ENCODE assay signal across 8 cellular contexts in genomic region chr11:130313383-130314183, GRCh38. TPM values are rescaled to one million over a fixed set of nuclear protein-coding genes. Genes with fewer than 3 reads are reported as not detected.
DNase-seq lines count a peak whose midpoint lies in the region; ATAC-seq and TF ChIP-seq lines count a peak whose summit lies in the region.

No MANE protein-coding gene starts in this region.

- H3K27ac ChIP-seq in DND-41 (ENCODE audit: low read length) (peak overlapping the region; percentile 75), Karpas-422 (ENCODE audit: low read length) (peak overlapping the region; percentile 58), brain microvascular endothelial cell (peak overlapping the region; percentile 80)

- H3K36me3 ChIP-seq in DND-41 (ENCODE audit: insufficient read depth, low read length) (peaks cover 22% of the 10 kb centered on the region), Karpas-422 (ENCODE audit: insufficient read depth, low read length) (no peaks in the 10 kb centered on the region; the same call in 1 of the 2 replicates), brain microvascular endothelial cell (replicated peaks) (no peaks in the 10 kb centered on the region)

- H3K79me2 ChIP-seq in DND-41 (ENCODE audit: insufficient read depth, low read length) (peaks cover 64% of the 10 kb centered on the region), Karpas-422 (ENCODE audit: low read length) (peaks cover 54% of the 10 kb centered on the region)

- H3K4me3 Mint-ChIP-seq in type B pancreatic cell: peak overlapping the region; percentile 97

- in situ Hi-C loops in brain microvascular endothelial cell (cut with HindIII; ENCODE audit: low pct_ligation_motif_present, low sequenced_read_pairs): no loop called here

- WGBS in lower leg skin, 2 donors: 1 to 2% methylated on average over 21 of the region's 21 CpGs

- no peaks in the 10 kb centered on the region for H3K27me3 ChIP-seq in DND-41 (ENCODE audit: insufficient read depth, low read length, poor library complexity)
- H3K27me3 ChIP-seq in Karpas-422 (ENCODE audit: low read length): no peaks in the 10 kb centered on the region
- no peaks in the 10 kb centered on the region for H3K27me3 ChIP-seq in brain microvascular endothelial cell (replicated peaks)

- H3K36me3 Mint-ChIP-seq in type B pancreatic cell: peaks cover 6% of the 10 kb centered on the region

- H3K4me1 Mint-ChIP-seq in type B pancreatic cell (ENCODE audit: unreplicated experiment): peaks cover 25% of the 10 kb centered on the region

- H3K4me1 ChIP-seq in DND-41 (ENCODE audit: insufficient read depth, low read length): peaks cover 44% of the 10 kb centered on the region
- peaks cover 45% of the 10 kb centered on the region for H3K4me1 ChIP-seq in Karpas-422 (ENCODE audit: low read length)

- TF ChIP-seq POLR2A in lower leg skin (IDR thresholded peaks at IDR 0.05): no peak

- H2AFZ ChIP-seq in DND-41 (ENCODE audit: low read depth, low read length) (peak overlapping the region; percentile 78), Karpas-422 (ENCODE audit: low read length) (no peak overlapping the region)

- DNase-seq in DND-41: no peak
- peak; percentile 54 for DNase-seq in Karpas-422
- no peak for DNase-seq in brain microvascular endothelial cell
- no peak for DNase-seq in lower leg skin (ENCODE audit: low spot score in 2 of 2)
- no peak for DNase-seq in type B pancreatic cell (ENCODE audit: extremely low spot score, unreplicated experiment)
- DNase-seq in stimulated activated CD4-positive, alpha-beta T cell treated with anti-CD3 and anti-CD28 coated beads, Interleukin-4, amount 100 ng/mL, for 4 hours: no peak
- no peak for DNase-seq in activated gamma-delta T cell treated with Interleukin-2 at 50 U/mL for 16 hours

- no peaks in the 10 kb centered on the region for H3K27me3 Mint-ChIP-seq in type B pancreatic cell

- H3K9ac ChIP-seq in DND-41 (ENCODE audit: low read depth, low read length) (peak overlapping the region; percentile 79), Karpas-422 (ENCODE audit: low read length) (peak overlapping the region; percentile 73)

- ATAC-seq in DND-41 (ENCODE audit: insufficient read depth, low read depth) (no peak), HG02642 (IDR thresholded peaks at IDR 0.05; ENCODE audit: poor library complexity, unreplicated experiment) (no peak)

- peak overlapping the region; percentile 87 for H3K27ac Mint-ChIP-seq in type B pancreatic cell

- no peaks in the 10 kb centered on the region for H3K9me3 Mint-ChIP-seq in type B pancreatic cell

- no peaks in the 10 kb centered on the region for H3K9me2 ChIP-seq in Karpas-422 (replicated peaks; ENCODE audit: insufficient read depth, low read length)

- peaks cover 2% of the 10 kb centered on the region for H3K9me3 ChIP-seq in DND-41 (ENCODE audit: insufficient read depth, low read length, severe bottlenecking)
- H3K9me3 ChIP-seq in Karpas-422 (ENCODE audit: low read length): no peaks in the 10 kb centered on the region

- H3K4me2 ChIP-seq in DND-41 (ENCODE audit: insufficient read depth, low read length) (peak overlapping the region; percentile 65), Karpas-422 (ENCODE audit: low read depth, low read length, poor library complexity, severe bottlenecking) (peak overlapping the region; percentile 82)

- TF ChIP-seq CTCF in DND-41 (IDR thresholded peaks at IDR 0.05; ENCODE audit: borderline replicate concordance, extremely low read depth, low read length, poor library complexity, severe bottlenecking) (no peak), brain microvascular endothelial cell (IDR thresholded peaks at IDR 0.05; ENCODE audit: low read depth, low read length, missing control alignments) (no peak), lower leg skin (IDR thresholded peaks at IDR 0.05) (no peak), type B pancreatic cell (conservative IDR thresholded peaks at IDR 0.05) (no peak)

- H4K20me1 ChIP-seq in DND-41 (ENCODE audit: insufficient read depth, low read length): peaks cover 36% of the 10 kb centered on the region
- H4K20me1 ChIP-seq in Karpas-422 (ENCODE audit: insufficient read depth, low read depth, low read length): no peaks in the 10 kb centered on the region

- intact Hi-C loops in lower leg skin (cut with DNase I; ENCODE audit: low total_unique reads): no loop called here

- H3K4me3 ChIP-seq in DND-41 (ENCODE audit: low read depth in 1 of 2, low read length in 2 of 2) (peak overlapping the region; percentile 41 to 62), Karpas-422 (ENCODE audit: low read length) (peak overlapping the region; percentile 79), brain microvascular endothelial cell (ENCODE audit: low read depth, low read length) (peak overlapping the region; percentile 78), lower leg skin (ENCODE audit: low read depth, poor library complexity, severe bottlenecking) (peak overlapping the region; percentile 77)

RNA-seq across cellular contexts. Expression of gene ZBTB44, which starts 1.1 kb away (rescaled TPM):
- 36.7 and 62.8 TPM in 2 replicates for total RNA-seq in Karpas-422 (2014; rRNA removed; shearing (Covaris generic); ENCODE audit: low replicate concordance)
- 10 to 100 TPM; 35.8 to 52.7 (median 45.7) TPM for total RNA-seq in lower leg skin
- 29.7 and 37.3 TPM in 2 replicates for total RNA-seq in type B pancreatic cell (ENCODE audit: low replicate concordance)
